ENCODE assay signal across 1 cellular context in genomic region chr20:6074145-6074561, GRCh38.
TF ChIP-seq lines count a peak whose summit lies in the region.

No MANE protein-coding gene starts in this region.

TF ChIP-seq in HepG2, 621 proteins besides CTCF, POLR2A, EP300 and RAD21 (continued from another document and continues in another):
- TF ChIP-seq HINFP (CRISPR knock-in tag; IDR thresholded peaks at IDR 0.05; ENCODE audit: low read depth) (no peak), ZBTB38 (CRISPR knock-in tag; IDR thresholded peaks at IDR 0.05) (no peak), ZNF441 (CRISPR knock-in tag; IDR thresholded peaks at IDR 0.05; ENCODE audit: borderline replicate concordance) (no peak; the same call in 1 of the 2 replicates), KLF12 (CRISPR knock-in tag; IDR thresholded peaks at IDR 0.05; ENCODE audit: borderline replicate concordance) (no peak), NR2F2 (IDR thresholded peaks at IDR 0.05; ENCODE audit: borderline replicate concordance, low read depth) (0 out of 2 replicates have a peak, but pooled peaks have one; percentile 35), ZNF337 (CRISPR knock-in tag; IDR thresholded peaks at IDR 0.05; ENCODE audit: borderline replicate concordance, low read depth) (no peak), ISL2 (CRISPR knock-in tag; IDR thresholded peaks at IDR 0.05) (no peak), SAP130 (CRISPR knock-in tag; IDR thresholded peaks at IDR 0.05; ENCODE audit: low read depth) (peak; percentile 61; the same call in 1 of the 2 replicates), ZNF263 (CRISPR knock-in tag; IDR thresholded peaks at IDR 0.05) (no peak), ZNF510 (CRISPR knock-in tag; IDR thresholded peaks at IDR 0.05; ENCODE audit: low read depth) (no peak), ZNF33B (CRISPR knock-in tag; IDR thresholded peaks at IDR 0.05) (no peak), ZNF160 (CRISPR knock-in tag; IDR thresholded peaks at IDR 0.05) (no peak), GMEB2 (CRISPR knock-in tag; IDR thresholded peaks at IDR 0.05; ENCODE audit: low read depth) (no peak), MTF1 (CRISPR knock-in tag; IDR thresholded peaks at IDR 0.05) (no peak), ZNF142 (CRISPR knock-in tag; IDR thresholded peaks at IDR 0.05) (no peak), BHLHE40 (IDR thresholded peaks at IDR 0.05; ENCODE audit: low read length) (0 out of 2 replicates have a peak, but pooled peaks have one; percentile 4), ZSCAN29 (CRISPR knock-in tag; conservative IDR thresholded peaks at IDR 0.05) (no peak), ZFP36L2 (CRISPR knock-in tag; IDR thresholded peaks at IDR 0.05) (no peak), KMT2A (CRISPR knock-in tag; IDR thresholded peaks at IDR 0.05) (no peak), ZNF768 (CRISPR knock-in tag; IDR thresholded peaks at IDR 0.05) (no peak), TIGD3 (CRISPR knock-in tag; IDR thresholded peaks at IDR 0.05; ENCODE audit: borderline replicate concordance) (no peak), POLR2AphosphoS2 (IDR thresholded peaks at IDR 0.05; ENCODE audit: low read depth, low read length) (no peak), DPF2 (CRISPR knock-in tag; IDR thresholded peaks at IDR 0.05; ENCODE audit: borderline replicate concordance, low read depth) (no peak), ZHX2 (IDR thresholded peaks at IDR 0.05; ENCODE audit: low read depth) (no peak), ZHX2 (CRISPR knock-in tag; IDR thresholded peaks at IDR 0.05; ENCODE audit: borderline replicate concordance) (no peak), ZBTB43 (CRISPR knock-in tag; conservative IDR thresholded peaks at IDR 0.05) (no peak), PRPF4 (IDR thresholded peaks at IDR 0.05; ENCODE audit: low read depth, low read length, poor library complexity, severe bottlenecking) (no peak), PTBP1 (IDR thresholded peaks at IDR 0.05; ENCODE audit: low read depth, low read length, poor library complexity, severe bottlenecking) (no peak), HDAC2 (CRISPR knock-in tag; IDR thresholded peaks at IDR 0.05) (peak; percentile 54; the same call in 1 of the 2 replicates), POGK (CRISPR knock-in tag; conservative IDR thresholded peaks at IDR 0.05) (no peak), FIP1L1 (IDR thresholded peaks at IDR 0.05; ENCODE audit: borderline replicate concordance, insufficient read depth, low read depth, low read length) (no peak), ZNF782 (CRISPR knock-in tag; IDR thresholded peaks at IDR 0.05; ENCODE audit: borderline replicate concordance) (no peak), FOXA1 (IDR thresholded peaks at IDR 0.05) (no peak), FOXA1 (CRISPR knock-in tag; IDR thresholded peaks at IDR 0.05) (no peak), SRY (CRISPR knock-in tag; IDR thresholded peaks at IDR 0.05) (no peak), ETV6 (CRISPR knock-in tag; conservative IDR thresholded peaks at IDR 0.05) (no peak), ZKSCAN1 (IDR thresholded peaks at IDR 0.05; ENCODE audit: low read length) (no peak), BORCS8-MEF2B (CRISPR knock-in tag; IDR thresholded peaks at IDR 0.05) (no peak; the same call in 1 of the 2 replicates), CBFB (CRISPR knock-in tag; IDR thresholded peaks at IDR 0.05) (no peak), FOXA3 (CRISPR knock-in tag; IDR thresholded peaks at IDR 0.05) (peak; percentile 12; the same call in 1 of the 2 replicates), U2AF2 (IDR thresholded peaks at IDR 0.05; ENCODE audit: low read depth, low read length) (no peak), MXD1 (CRISPR knock-in tag; IDR thresholded peaks at IDR 0.05) (no peak), ZBTB14 (CRISPR knock-in tag; IDR thresholded peaks at IDR 0.05) (no peak), HMGA1 (CRISPR knock-in tag; conservative IDR thresholded peaks at IDR 0.05) (no peak)
